Comparison of ENCODE assay signal across 1 cellular context in the genomic region with DNA sequence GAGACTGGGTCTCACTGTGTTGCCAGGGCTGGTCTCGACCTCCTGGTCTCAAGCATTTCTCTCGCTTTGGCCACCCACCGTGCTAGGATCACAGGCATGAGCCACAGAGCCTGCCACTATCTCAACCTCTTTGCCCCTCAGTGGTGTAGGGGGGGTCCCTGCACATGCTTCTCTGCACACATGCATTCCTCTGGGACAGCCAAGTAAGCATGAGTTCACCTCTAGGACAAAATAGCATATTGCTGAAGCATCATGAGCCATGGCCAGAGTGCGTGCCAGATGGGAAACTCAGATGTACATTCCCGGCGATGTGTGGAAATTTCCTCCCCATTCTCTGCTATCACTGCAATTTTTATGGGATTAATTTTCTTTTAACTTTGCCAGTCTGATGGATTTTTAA.
TF ChIP-seq lines count a peak whose summit lies in the region.

No MANE protein-coding gene starts in this region.

TF ChIP-seq in WTC11, 78 proteins besides CTCF, POLR2A, EP300 and RAD21 (continued from another document):
- TF ChIP-seq, protein P1, sequence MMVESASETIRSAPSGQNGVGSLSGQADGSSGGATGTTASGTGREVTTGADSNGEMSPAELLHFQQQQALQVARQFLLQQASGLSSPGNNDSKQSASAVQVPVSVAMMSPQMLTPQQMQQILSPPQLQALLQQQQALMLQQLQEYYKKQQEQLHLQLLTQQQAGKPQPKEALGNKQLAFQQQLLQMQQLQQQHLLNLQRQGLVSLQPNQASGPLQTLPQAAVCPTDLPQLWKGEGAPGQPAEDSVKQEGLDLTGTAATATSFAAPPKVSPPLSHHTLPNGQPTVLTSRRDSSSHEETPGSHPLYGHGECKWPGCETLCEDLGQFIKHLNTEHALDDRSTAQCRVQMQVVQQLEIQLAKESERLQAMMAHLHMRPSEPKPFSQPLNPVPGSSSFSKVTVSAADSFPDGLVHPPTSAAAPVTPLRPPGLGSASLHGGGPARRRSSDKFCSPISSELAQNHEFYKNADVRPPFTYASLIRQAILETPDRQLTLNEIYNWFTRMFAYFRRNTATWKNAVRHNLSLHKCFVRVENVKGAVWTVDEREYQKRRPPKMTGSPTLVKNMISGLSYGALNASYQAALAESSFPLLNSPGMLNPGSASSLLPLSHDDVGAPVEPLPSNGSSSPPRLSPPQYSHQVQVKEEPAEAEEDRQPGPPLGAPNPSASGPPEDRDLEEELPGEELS (CRISPR knock-in tag; IDR thresholded peaks at IDR 0.05) = no peak
- no peak for TF ChIP-seq HMGA2 (CRISPR knock-in tag; IDR thresholded peaks at IDR 0.05)
- no peak for TF ChIP-seq ZNF423 (CRISPR knock-in tag; IDR thresholded peaks at IDR 0.05)
- TF ChIP-seq, protein P2, sequence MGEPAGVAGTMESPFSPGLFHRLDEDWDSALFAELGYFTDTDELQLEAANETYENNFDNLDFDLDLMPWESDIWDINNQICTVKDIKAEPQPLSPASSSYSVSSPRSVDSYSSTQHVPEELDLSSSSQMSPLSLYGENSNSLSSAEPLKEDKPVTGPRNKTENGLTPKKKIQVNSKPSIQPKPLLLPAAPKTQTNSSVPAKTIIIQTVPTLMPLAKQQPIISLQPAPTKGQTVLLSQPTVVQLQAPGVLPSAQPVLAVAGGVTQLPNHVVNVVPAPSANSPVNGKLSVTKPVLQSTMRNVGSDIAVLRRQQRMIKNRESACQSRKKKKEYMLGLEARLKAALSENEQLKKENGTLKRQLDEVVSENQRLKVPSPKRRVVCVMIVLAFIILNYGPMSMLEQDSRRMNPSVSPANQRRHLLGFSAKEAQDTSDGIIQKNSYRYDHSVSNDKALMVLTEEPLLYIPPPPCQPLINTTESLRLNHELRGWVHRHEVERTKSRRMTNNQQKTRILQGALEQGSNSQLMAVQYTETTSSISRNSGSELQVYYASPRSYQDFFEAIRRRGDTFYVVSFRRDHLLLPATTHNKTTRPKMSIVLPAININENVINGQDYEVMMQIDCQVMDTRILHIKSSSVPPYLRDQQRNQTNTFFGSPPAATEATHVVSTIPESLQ (CRISPR knock-in tag; IDR thresholded peaks at IDR 0.05) = no peak
- TF ChIP-seq, protein P3, sequence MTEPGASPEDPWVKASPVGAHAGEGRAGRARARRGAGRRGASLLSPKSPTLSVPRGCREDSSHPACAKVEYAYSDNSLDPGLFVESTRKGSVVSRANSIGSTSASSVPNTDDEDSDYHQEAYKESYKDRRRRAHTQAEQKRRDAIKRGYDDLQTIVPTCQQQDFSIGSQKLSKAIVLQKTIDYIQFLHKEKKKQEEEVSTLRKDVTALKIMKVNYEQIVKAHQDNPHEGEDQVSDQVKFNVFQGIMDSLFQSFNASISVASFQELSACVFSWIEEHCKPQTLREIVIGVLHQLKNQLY (CRISPR knock-in tag; IDR thresholded peaks at IDR 0.05) = no peak
- TF ChIP-seq, protein P4, sequence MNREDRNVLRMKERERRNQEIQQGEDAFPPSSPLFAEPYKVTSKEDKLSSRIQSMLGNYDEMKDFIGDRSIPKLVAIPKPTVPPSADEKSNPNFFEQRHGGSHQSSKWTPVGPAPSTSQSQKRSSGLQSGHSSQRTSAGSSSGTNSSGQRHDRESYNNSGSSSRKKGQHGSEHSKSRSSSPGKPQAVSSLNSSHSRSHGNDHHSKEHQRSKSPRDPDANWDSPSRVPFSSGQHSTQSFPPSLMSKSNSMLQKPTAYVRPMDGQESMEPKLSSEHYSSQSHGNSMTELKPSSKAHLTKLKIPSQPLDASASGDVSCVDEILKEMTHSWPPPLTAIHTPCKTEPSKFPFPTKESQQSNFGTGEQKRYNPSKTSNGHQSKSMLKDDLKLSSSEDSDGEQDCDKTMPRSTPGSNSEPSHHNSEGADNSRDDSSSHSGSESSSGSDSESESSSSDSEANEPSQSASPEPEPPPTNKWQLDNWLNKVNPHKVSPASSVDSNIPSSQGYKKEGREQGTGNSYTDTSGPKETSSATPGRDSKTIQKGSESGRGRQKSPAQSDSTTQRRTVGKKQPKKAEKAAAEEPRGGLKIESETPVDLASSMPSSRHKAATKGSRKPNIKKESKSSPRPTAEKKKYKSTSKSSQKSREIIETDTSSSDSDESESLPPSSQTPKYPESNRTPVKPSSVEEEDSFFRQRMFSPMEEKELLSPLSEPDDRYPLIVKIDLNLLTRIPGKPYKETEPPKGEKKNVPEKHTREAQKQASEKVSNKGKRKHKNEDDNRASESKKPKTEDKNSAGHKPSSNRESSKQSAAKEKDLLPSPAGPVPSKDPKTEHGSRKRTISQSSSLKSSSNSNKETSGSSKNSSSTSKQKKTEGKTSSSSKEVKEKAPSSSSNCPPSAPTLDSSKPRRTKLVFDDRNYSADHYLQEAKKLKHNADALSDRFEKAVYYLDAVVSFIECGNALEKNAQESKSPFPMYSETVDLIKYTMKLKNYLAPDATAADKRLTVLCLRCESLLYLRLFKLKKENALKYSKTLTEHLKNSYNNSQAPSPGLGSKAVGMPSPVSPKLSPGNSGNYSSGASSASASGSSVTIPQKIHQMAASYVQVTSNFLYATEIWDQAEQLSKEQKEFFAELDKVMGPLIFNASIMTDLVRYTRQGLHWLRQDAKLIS (CRISPR knock-in tag; IDR thresholded peaks at IDR 0.05; ENCODE audit: borderline replicate concordance) = no peak
